Comparison of ENCODE assay signal across 11 cellular contexts in the genomic region with DNA sequence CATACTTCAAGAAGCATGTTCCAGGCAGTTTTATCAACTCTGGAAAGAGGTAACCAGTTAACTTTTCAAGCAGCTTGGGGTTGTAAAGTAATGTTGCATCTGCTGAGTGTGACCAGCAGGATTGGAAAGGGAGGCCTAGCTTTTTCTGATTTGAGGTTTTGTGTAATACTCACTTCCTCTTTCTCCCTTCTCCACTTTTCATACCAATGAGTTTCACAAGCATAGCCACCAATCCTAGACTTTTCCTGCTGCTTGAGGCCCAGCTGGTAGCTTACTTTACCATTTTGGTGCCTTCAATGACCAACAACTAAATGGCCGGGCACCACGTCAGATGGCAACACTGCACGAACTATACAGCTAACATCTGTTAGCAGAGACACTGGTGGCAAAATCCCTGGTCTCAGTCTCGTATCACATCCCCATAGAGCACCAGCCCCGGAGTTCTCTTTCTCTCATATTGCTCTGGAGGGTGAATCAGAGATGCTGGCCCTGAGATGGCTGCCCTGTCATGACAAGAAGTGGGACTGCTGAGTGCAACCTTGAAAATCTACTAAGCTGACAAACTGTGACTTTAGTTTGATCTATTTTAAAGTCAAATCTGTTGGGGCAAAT. TPM values are rescaled to one million over a fixed set of nuclear protein-coding genes. Genes with fewer than 3 reads are reported as not detected.
DNase-seq lines count a peak whose midpoint lies in the region; ATAC-seq and TF ChIP-seq lines count a peak whose summit lies in the region.
"Had no signal": no experiment of that assay in that cellular context is flagged by ENCODE, and none has a peak within 500 bp of the region (broad histone marks: within the 10 kb centered on the region; RNA-seq: fewer than 3 reads in every experiment).

No MANE protein-coding gene starts in this region.

- CTCF ChIA-PET in activated CD4-positive, alpha-beta memory T cell treated with anti-CD3 and anti-CD28 coated beads, Interleukin-2, amount 10 ng/mL, durations not matched to agents 7 days and 5 days (lab: Charles Lee) = no interaction called here

- no peaks in the 10 kb centered on the region for H4K20me1 ChIP-seq in BLaER1 treated with 17β-estradiol and CSF1 and Interleukin-3, amounts not matched to agents 10 nM and 100 nM

- peaks cover 10 to 50% (median 34%) of the 10 kb centered on the region in 10 experiments; a peak in 18 of 20 replicates for H3K4me1 ChIP-seq in BLaER1 treated with 17β-estradiol and CSF1 and Interleukin-3, amounts not matched to agents 10 nM and 100 nM
- H3K4me1 ChIP-seq in ascending aorta = no peaks in the 10 kb centered on the region
- H3K4me1 ChIP-seq: SJSA1 had no signal

- H3K36me3 Mint-ChIP-seq in activated CD4-positive, alpha-beta memory T cell treated with anti-CD3 and anti-CD28 coated beads, Interleukin-2, amount 10 ng/mL, durations not matched to agents 7 days and 5 days (ENCODE audit: low read depth) = peaks cover 20% of the 10 kb centered on the region
- H3K36me3 Mint-ChIP-seq: type B pancreatic cell had no signal

- H3K27ac Mint-ChIP-seq in activated CD4-positive, alpha-beta memory T cell treated with anti-CD3 and anti-CD28 coated beads, Interleukin-2, amount 10 ng/mL, durations not matched to agents 7 days and 5 days = no peak overlapping the region
- H3K27ac Mint-ChIP-seq: type B pancreatic cell had no signal

- peak overlapping the region in 10 of 11 experiments; percentile 4 to 64 (median 48); a peak in 18 of 22 replicates for H3K4me2 ChIP-seq in BLaER1 treated with 17β-estradiol and CSF1 and Interleukin-3, amounts not matched to agents 10 nM and 100 nM

- TF ChIP-seq CTCF in ascending aorta (IDR thresholded peaks at IDR 0.05) = no peak

- H3K9me3 Mint-ChIP-seq in activated CD4-positive, alpha-beta memory T cell treated with anti-CD3 and anti-CD28 coated beads, Interleukin-2, amount 10 ng/mL, durations not matched to agents 7 days and 5 days = no peaks in the 10 kb centered on the region
- H3K9me3 Mint-ChIP-seq: type B pancreatic cell had no signal

- H3K27me3 ChIP-seq in BLaER1 treated with 17β-estradiol and CSF1 and Interleukin-3, amounts not matched to agents 10 nM and 100 nM = no peaks in the 10 kb centered on the region
- no peaks in the 10 kb centered on the region for H3K27me3 ChIP-seq in ascending aorta
- H3K27me3 ChIP-seq: SJSA1 had no signal

- no peak overlapping the region for H3K4me3 Mint-ChIP-seq in activated CD4-positive, alpha-beta memory T cell treated with anti-CD3 and anti-CD28 coated beads, Interleukin-2, amount 10 ng/mL, durations not matched to agents 7 days and 5 days
- H3K4me3 Mint-ChIP-seq: type B pancreatic cell had no signal

- H3K27ac ChIP-seq in BLaER1 treated with 17β-estradiol and CSF1 and Interleukin-3, amounts not matched to agents 10 nM and 100 nM = peak overlapping the region in 10 of 11 experiments; percentile 18 to 80 (median 77); a peak in 20 of 22 replicates
- H3K27ac ChIP-seq in ascending aorta = no peak overlapping the region
- H3K27ac ChIP-seq: SJSA1 had no signal

- H3K36me3 ChIP-seq in BLaER1 treated with 17β-estradiol and CSF1 and Interleukin-3, amounts not matched to agents 10 nM and 100 nM = peaks cover 0 to 8% (median 4%) of the 10 kb centered on the region in 11 experiments; a peak in 7 of 22 replicates
- no peaks in the 10 kb centered on the region for H3K36me3 ChIP-seq in ascending aorta
- H3K36me3 ChIP-seq: SJSA1 had no signal

- no peaks in the 10 kb centered on the region for H3K27me3 Mint-ChIP-seq in activated CD4-positive, alpha-beta memory T cell treated with anti-CD3 and anti-CD28 coated beads, Interleukin-2, amount 10 ng/mL, durations not matched to agents 7 days and 5 days
- H3K27me3 Mint-ChIP-seq: type B pancreatic cell had no signal

- peak; percentile 98 for ATAC-seq in GM19395 (IDR thresholded peaks at IDR 0.05; ENCODE audit: unreplicated experiment)
- ATAC-seq in HG03060 (IDR thresholded peaks at IDR 0.05; ENCODE audit: low read depth, unreplicated experiment) = peak; percentile 82

- H3K4me1 Mint-ChIP-seq in activated CD4-positive, alpha-beta memory T cell treated with anti-CD3 and anti-CD28 coated beads, Interleukin-2, amount 10 ng/mL, durations not matched to agents 7 days and 5 days = no peaks in the 10 kb centered on the region

- DNase-seq in OCI-M1 (lab: John Stamatoyannopoulos, UW) (peak; percentile 74), ascending aorta (ENCODE audit: low spot score in 2 of 2) (no peak), DMS53 (lab: John Stamatoyannopoulos, UW) (no peak), NCI-H748 (lab: John Stamatoyannopoulos, UW; ENCODE audit: unreplicated experiment) (no peak)
- no peak for DNase-seq in activated CD4-positive, alpha-beta memory T cell treated with anti-CD3 and anti-CD28 coated beads, Interleukin-2, amount 10 ng/mL, durations not matched to agents 7 days and 5 days

- no peak overlapping the region for H3K4me3 ChIP-seq in BLaER1 treated with 17β-estradiol and CSF1 and Interleukin-3, amounts not matched to agents 10 nM and 100 nM
- H3K4me3 ChIP-seq in ascending aorta = no peak overlapping the region
- H3K4me3 ChIP-seq: SJSA1 had no signal

- H3K9ac ChIP-seq in BLaER1 treated with 17β-estradiol and CSF1 and Interleukin-3, amounts not matched to agents 10 nM and 100 nM = peak overlapping the region in 7 of 11 experiments; percentile 6 to 58 (median 48); a peak in 10 of 22 replicates

- intact Hi-C loops in ascending aorta (cut with DNase I) = no loop called here

- H3K9me3 ChIP-seq in BLaER1 treated with 17β-estradiol and CSF1 and Interleukin-3, amounts not matched to agents 10 nM and 100 nM (replicated peaks in 1 of 11) = peaks cover 0 to 23% (median 0%) of the 10 kb centered on the region in 11 experiments; a peak in 8 of 22 replicates
- H3K9me3 ChIP-seq in ascending aorta = no peaks in the 10 kb centered on the region
- H3K9me3 ChIP-seq: SJSA1 had no signal

- POLR2A ChIA-PET in activated CD4-positive, alpha-beta memory T cell treated with anti-CD3 and anti-CD28 coated beads, Interleukin-2, amount 10 ng/mL, durations not matched to agents 7 days and 5 days (lab: Charles Lee) = no interaction called here

RNA-seq across cellular contexts. Expression of gene GPR88, which starts 14.8 kb away (rescaled TPM):
- total RNA-seq in ascending aorta = not detected
- not detected for total RNA-seq in activated CD4-positive, alpha-beta memory T cell treated with anti-CD3 and anti-CD28 coated beads, Interleukin-2, amount 10 ng/mL, durations not matched to agents 7 days and 5 days
- total RNA-seq: astrocyte, SJSA1 had no signal

Comparison
In these comparisons a context has a peak if more than half of its experiments do, and no peak if none do; other contexts are left out.
1. H3K27ac ChIP-seq: peak in BLaER1 treated with 17β-estradiol and CSF1 and Interleukin-3, amounts not matched to agents 10 nM and 100 nM (10 of 11); none in ascending aorta (0 of 2).